Comparison of ENCODE assay signal across 26 cellular contexts in genomic region chr9:34321451-34321850, GRCh38. TPM values are rescaled to one million over a fixed set of nuclear protein-coding genes. Genes with fewer than 3 reads are reported as not detected.
"Had no signal": no experiment of that assay in that cellular context is flagged by ENCODE, and none has a peak within 500 bp of the region (broad histone marks: within the 10 kb centered on the region; RNA-seq: fewer than 3 reads in every experiment).

No MANE protein-coding gene starts in this region.

- H3K36me3 ChIP-seq: esophagus squamous epithelium, heart right ventricle, left lung, prostate gland, right atrium auricular region, stomach, thyroid gland had no signal

- H3K4me3 ChIP-seq: esophagus squamous epithelium, heart right ventricle, left lung, prostate gland, right atrium auricular region, stomach, thyroid gland had no signal

- ATAC-seq: heart right ventricle; left cardiac atrium; left lung; naive thymus-derived CD8-positive, alpha-beta T cell; sciatic nerve; stimulated activated effector memory CD8-positive, alpha-beta T cell treated with anti-CD3 and anti-CD28 coated beads, Interleukin-12 subunit alpha, Interleukin-12 subunit beta, amount 100 ng/mL, for 72 hours had no signal

- H3K4me1 ChIP-seq: esophagus squamous epithelium, left lung, prostate gland, right atrium auricular region, stomach, thyroid gland had no signal

- FAIRE-seq: endometrium, islet of Langerhans had no signal

- DNase-seq: effector CD8-positive, alpha-beta T cell; erythroblast; esophagus squamous epithelium; foreskin melanocyte; glutamatergic neuron; heart right ventricle; hippocampal formation; left cardiac atrium; left lung; mesendoderm; midbrain; naive thymus-derived CD8-positive, alpha-beta T cell; nephron progenitor cell; nucleus accumbens; stimulated activated CD4-positive, alpha-beta T cell treated with anti-CD3 and anti-CD28 coated beads, Interleukin-2, amount 100 ng/mL, for 24 hours; stimulated activated CD4-positive, alpha-beta T cell treated with anti-CD3 and anti-CD28 coated beads, Interleukin-4, amount 100 ng/mL, for 24 hours; stimulated activated naive CD4-positive, alpha-beta T cell treated with Interleukin-2 at 50 U/mL for 16 hours; stomach; thyroid gland; trophoblast cell had no signal

- H3K9me3 ChIP-seq: esophagus squamous epithelium, heart right ventricle, left lung, prostate gland, right atrium auricular region, stomach, thyroid gland had no signal

- H3K27ac ChIP-seq: esophagus squamous epithelium, heart right ventricle, left lung, prostate gland, right atrium auricular region, stomach, thyroid gland had no signal

- H3K27me3 ChIP-seq: esophagus squamous epithelium, heart right ventricle, left lung, right atrium auricular region, stomach, thyroid gland had no signal

RNA-seq across cellular contexts. Expression of gene KIF24, which starts 7.6 kb away (rescaled TPM):
- polyA plus RNA-seq: naive thymus-derived CD8-positive, alpha-beta T cell had no signal
